Comparison of ENCODE assay signal across 8 cellular contexts in the genomic region with DNA sequence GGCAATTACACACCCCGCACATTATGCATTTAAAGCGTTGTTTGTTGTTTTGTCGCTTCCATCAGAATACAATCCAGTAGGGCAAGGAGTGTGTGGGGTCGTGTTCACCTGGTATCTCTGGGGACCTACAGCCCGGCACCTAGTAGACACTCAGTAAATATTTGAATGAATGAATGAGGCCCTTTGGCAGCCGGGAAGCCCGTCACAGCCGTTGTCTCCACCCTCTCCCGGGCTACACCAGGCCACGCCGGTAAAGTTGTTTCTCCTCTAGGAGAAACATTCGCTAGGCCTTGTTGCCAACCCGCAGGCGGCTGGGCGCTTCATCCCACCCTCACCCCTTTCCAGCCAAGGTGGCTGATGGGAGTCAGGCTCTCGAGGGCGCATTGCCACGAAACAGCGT. TPM values are rescaled to one million over a fixed set of nuclear protein-coding genes. Genes with fewer than 3 reads are reported as not detected.
DNase-seq lines count a peak whose midpoint lies in the region; ATAC-seq and TF ChIP-seq lines count a peak whose summit lies in the region.

No MANE protein-coding gene starts in this region.

- TF ChIP-seq CTCF in fibroblast of villous mesenchyme (IDR thresholded peaks at IDR 0.05; ENCODE audit: insufficient read depth, low read depth, low read length) = no peak
- no peak for TF ChIP-seq CTCF in parathyroid adenoma (IDR thresholded peaks at IDR 0.05)

- H3K27me3 Mint-ChIP-seq in T-cell = no peaks in the 10 kb centered on the region

- H3K4me2 ChIP-seq in parathyroid adenoma (ENCODE audit: low read length) = peak overlapping the region; percentile 94

- H3K4me1 Mint-ChIP-seq in T-cell = peaks cover 24 to 27% (median 27%) of the 10 kb centered on the region in 3 donors

- no peaks in the 10 kb centered on the region for H3K36me3 ChIP-seq in parathyroid adenoma (ENCODE audit: control insufficient read depth, insufficient read depth, low read length)

- no peaks in the 10 kb centered on the region for H3K9me3 Mint-ChIP-seq in T-cell

- DNase-seq in SKM-1 treated with dmso at 0.1 percent for 144 hours (lab: John Stamatoyannopoulos, UW; ENCODE audit: unreplicated experiment) (peak; percentile 29), SKM-1 (lab: John Stamatoyannopoulos, UW; ENCODE audit: unreplicated experiment) (no peak), T-cell (peak in 2 of 34 experiments; percentile 1 to 6), fibroblast of villous mesenchyme (ENCODE audit: low read depth) (no peak), activated gamma-delta T cell treated with Interleukin-2 at 50 U/mL for 16 hours (no peak)

- CTCF ChIA-PET in T-cell (lab: Charles Lee) = interaction anchor here in 1 of 2 donors (1.0 kb wide), 1 partner anchor 190 kb away, joined by 3 read pairs; no protein-coding TSS in a partner anchor

- H3K79me2 ChIP-seq in parathyroid adenoma = peaks cover 11% of the 10 kb centered on the region

- no peaks in the 10 kb centered on the region for H3K36me3 Mint-ChIP-seq in T-cell

- H3K27ac ChIP-seq in parathyroid adenoma = peak overlapping the region; percentile 92

- ATAC-seq in HG03045 (IDR thresholded peaks at IDR 0.05; ENCODE audit: unreplicated experiment) = peak; percentile 6
- ATAC-seq in T-cell (replicated peaks in 1 of 4) = no peak
- no peak for ATAC-seq in HG03460 (IDR thresholded peaks at IDR 0.05; ENCODE audit: unreplicated experiment)

- H3K27ac Mint-ChIP-seq in T-cell = peak overlapping the region; percentile 87 to 89

- H3K9ac ChIP-seq in parathyroid adenoma = peak overlapping the region; percentile 58

- H3K4me3 Mint-ChIP-seq in T-cell = peak overlapping the region; percentile 87 to 89 (median 87)

- no peaks in the 10 kb centered on the region for H3K9me3 ChIP-seq in parathyroid adenoma (ENCODE audit: control insufficient read depth, low read length)

- POLR2A ChIA-PET in T-cell (lab: Charles Lee) = no interaction called here

- peak overlapping the region; percentile 79 for H3K4me3 ChIP-seq in fibroblast of villous mesenchyme (ENCODE audit: low read depth, low read length)
- peak overlapping the region; percentile 65 for H3K4me3 ChIP-seq in parathyroid adenoma (ENCODE audit: low read depth, low read length)

- peaks cover 9% of the 10 kb centered on the region for H3K4me1 ChIP-seq in parathyroid adenoma

- no peaks in the 10 kb centered on the region for H3K27me3 ChIP-seq in parathyroid adenoma (ENCODE audit: control insufficient read depth, insufficient read depth, low read length)

- peak overlapping the region; percentile 97 for H2AFZ ChIP-seq in parathyroid adenoma

RNA-seq across cellular contexts. Expression of gene JAK2, which starts 0.9 kb away (rescaled TPM):
- total RNA-seq in T-cell (10 to 100 TPM; 12.6 to 16.2 (median 15.0) TPM), fibroblast of villous mesenchyme (11.6 and 13.4 TPM in 2 replicates)
